Comparison of ENCODE assay signal across 9 cellular contexts in genomic region chr1:111656093-111657017, GRCh38. TPM values are rescaled to one million over a fixed set of nuclear protein-coding genes. Genes with fewer than 3 reads are reported as not detected.
DNase-seq lines count a peak whose midpoint lies in the region; TF ChIP-seq lines count a peak whose summit lies in the region.
"Had no signal": no experiment of that assay in that cellular context is flagged by ENCODE, and none has a peak within 500 bp of the region (broad histone marks: within the 10 kb centered on the region; RNA-seq: fewer than 3 reads in every experiment).

No MANE protein-coding gene starts in this region.

- no peak overlapping the region for H3K27ac Mint-ChIP-seq in activated CD4-positive, alpha-beta memory T cell treated with anti-CD3 and anti-CD28 coated beads, Interleukin-2, amount 10 ng/mL, durations not matched to agents 7 days and 5 days

- no peak overlapping the region for H3K4me3 Mint-ChIP-seq in activated CD4-positive, alpha-beta memory T cell treated with anti-CD3 and anti-CD28 coated beads, Interleukin-2, amount 10 ng/mL, durations not matched to agents 7 days and 5 days

- no peak overlapping the region for H3K4me2 ChIP-seq in mammary epithelial cell (ENCODE audit: insufficient read depth, low read depth, low read length)

- H3K79me2 ChIP-seq in mammary epithelial cell (ENCODE audit: insufficient read depth, low read length): peaks cover 62% of the 10 kb centered on the region

- TF ChIP-seq CTCF in GM12865 (IDR thresholded peaks at IDR 0.05; ENCODE audit: insufficient read depth, low read depth, low read length, missing control alignments): peak; percentile 44
- peak; percentile 52 to 65 for TF ChIP-seq CTCF in mammary epithelial cell (conservative IDR thresholded peaks at IDR 0.05 in 1 of 2, IDR thresholded peaks at IDR 0.05 in 1 of 2; ENCODE audit: extremely low read depth in 1 of 2, insufficient read depth in 1 of 2, low read depth in 1 of 2, low read length in 2 of 2)
- peak in 5 of 6 experiments; percentile 20 to 90 (median 70) for TF ChIP-seq CTCF in thyroid gland (IDR thresholded peaks at IDR 0.05)

- H3K27me3 Mint-ChIP-seq in activated CD4-positive, alpha-beta memory T cell treated with anti-CD3 and anti-CD28 coated beads, Interleukin-2, amount 10 ng/mL, durations not matched to agents 7 days and 5 days: no peaks in the 10 kb centered on the region

- no peaks in the 10 kb centered on the region for H3K9me3 Mint-ChIP-seq in activated CD4-positive, alpha-beta memory T cell treated with anti-CD3 and anti-CD28 coated beads, Interleukin-2, amount 10 ng/mL, durations not matched to agents 7 days and 5 days

- H3K4me3 ChIP-seq in GM12865 (ENCODE audit: low read depth, low read length) (no peak overlapping the region), mammary epithelial cell (replicated peaks in 1 of 3; ENCODE audit: insufficient read depth in 1 of 3, low read depth in 2 of 3, low read length in 3 of 3) (no peak overlapping the region), thyroid gland (replicated peaks in 1 of 3) (no peak overlapping the region)
- H3K4me3 ChIP-seq: SK-N-MC had no signal

- H2AFZ ChIP-seq in mammary epithelial cell (ENCODE audit: low read depth, low read length): no peak overlapping the region

- H3K27ac ChIP-seq in mammary epithelial cell (ENCODE audit: insufficient read depth, low read depth, low read length) (no peak overlapping the region), thyroid gland (peak overlapping the region in 1 of 3 donors; percentile 1)
- H3K27ac ChIP-seq: SK-N-MC had no signal

- intact Hi-C loops in mammary epithelial cell (cut with micrococcal nuclease): loop anchor here (1.0 kb wide), 3 partner anchors 99 to 175 kb away; partner anchors contain the start of gene DDX20
- intact Hi-C loops in thyroid gland (cut with DNase I): loop anchor here (2.0 kb wide), 1 partner anchor 148 kb away; no protein-coding TSS in a partner anchor

- H3K9ac ChIP-seq in mammary epithelial cell (ENCODE audit: insufficient read depth, low read length): no peak overlapping the region

- no TSS peak for BruUV-seq in mammary epithelial cell (replicated peaks; lab: Mats Ljungman, UMichigan)

- POLR2A ChIA-PET in activated CD4-positive, alpha-beta memory T cell treated with anti-CD3 and anti-CD28 coated beads, Interleukin-2, amount 10 ng/mL, durations not matched to agents 7 days and 5 days (lab: Charles Lee): no interaction called here

- H3K4me1 ChIP-seq in mammary epithelial cell (ENCODE audit: insufficient read depth, low read length) (no peaks in the 10 kb centered on the region), thyroid gland (peaks cover 21 to 24% of the 10 kb centered on the region in 2 donors)

- 53% methylated on average over 5 of the region's 5 CpGs for WGBS in mammary epithelial cell (ENCODE audit: low coverage, missing lambda C conversion rate)
- 73 to 77% methylated on average over 5 of the region's 5 CpGs for WGBS in thyroid gland, 2 donors

- H4K20me1 ChIP-seq in mammary epithelial cell (ENCODE audit: insufficient read depth, low read length): no peaks in the 10 kb centered on the region

- H3K9me3 ChIP-seq in mammary epithelial cell (replicated peaks; ENCODE audit: insufficient read depth, low read length) (no peaks in the 10 kb centered on the region), thyroid gland (no peaks in the 10 kb centered on the region)

- H3K36me3 ChIP-seq in mammary epithelial cell (ENCODE audit: insufficient read depth, low read length) (no peaks in the 10 kb centered on the region), thyroid gland (no peaks in the 10 kb centered on the region)

- dilution Hi-C loops in mammary epithelial cell (cut with HindIII; ENCODE audit: low sequenced_read_pairs): no loop called here

- in situ Hi-C loops in mammary epithelial cell (cut with MboI; ENCODE audit: low sequenced_read_pairs in 2 of 2): loop anchor here in 1 of 2 donors (5.0 kb wide), 1 partner anchor 149 kb away; no protein-coding TSS in a partner anchor

- CTCF ChIA-PET in mammary epithelial cell (lab: Charles Lee; ENCODE audit: low non-redundant PET): no interaction called here
- CTCF ChIA-PET in activated CD4-positive, alpha-beta memory T cell treated with anti-CD3 and anti-CD28 coated beads, Interleukin-2, amount 10 ng/mL, durations not matched to agents 7 days and 5 days (lab: Charles Lee): interaction anchor here (0.7 kb wide), 1 partner anchor 148 kb away, joined by 3 read pairs; no protein-coding TSS in a partner anchor

- H3K27me3 ChIP-seq in mammary epithelial cell (ENCODE audit: insufficient read depth, low read length): no peaks in the 10 kb centered on the region
- H3K27me3 ChIP-seq in thyroid gland: no peaks in the 10 kb centered on the region

- H3K4me1 Mint-ChIP-seq in activated CD4-positive, alpha-beta memory T cell treated with anti-CD3 and anti-CD28 coated beads, Interleukin-2, amount 10 ng/mL, durations not matched to agents 7 days and 5 days: peaks cover 45% of the 10 kb centered on the region

- H3K36me3 Mint-ChIP-seq in activated CD4-positive, alpha-beta memory T cell treated with anti-CD3 and anti-CD28 coated beads, Interleukin-2, amount 10 ng/mL, durations not matched to agents 7 days and 5 days (ENCODE audit: low read depth): peaks cover 27% of the 10 kb centered on the region

- no peak for TF ChIP-seq POLR2A in thyroid gland (IDR thresholded peaks at IDR 0.05)

- DNase-seq in Ammon's horn (ENCODE audit: low spot score): peak; percentile 71
- DNase-seq in GM12865 (ENCODE audit: low read depth): peak; percentile 57
- DNase-seq in NCI-H748 treated with DMSO at 0.1 percent for 48 hours (lab: John Stamatoyannopoulos, UW): peak; percentile 13
- DNase-seq in mammary epithelial cell: peak; percentile 27
- DNase-seq in kidney tubule cell (ENCODE audit: low spot score): peak; percentile 66
- DNase-seq in thyroid gland: peak; percentile 28 to 30
- no peak for DNase-seq in activated CD4-positive, alpha-beta memory T cell treated with anti-CD3 and anti-CD28 coated beads, Interleukin-2, amount 10 ng/mL, durations not matched to agents 7 days and 5 days
- DNase-seq in occipital lobe (lab: John Stamatoyannopoulos, UW): no peak

RNA-seq across cellular contexts. Expression of gene RAP1A, which starts 36.8 kb away (rescaled TPM):
- total RNA-seq in mammary epithelial cell: 10 to 100 TPM; 20.8 to 58.8 TPM
- 28.1 TPM for polyA plus RNA-seq in mammary epithelial cell
- polyA minus RNA-seq in mammary epithelial cell: 47.9 TPM
- total RNA-seq in thyroid gland: 10 to 100 TPM; 54.2 to 91.7 (median 71.9) TPM
- 100 to 1,000 TPM; 219 to 221 TPM for total RNA-seq in activated CD4-positive, alpha-beta memory T cell treated with anti-CD3 and anti-CD28 coated beads, Interleukin-2, amount 10 ng/mL, durations not matched to agents 7 days and 5 days
- total RNA-seq in occipital lobe: 31.0 TPM

Comparison
In these comparisons a context has a peak if more than half of its experiments do, and no peak if none do; other contexts are left out.
1. DNase-seq: peak in Ammon's horn (single experiment), GM12865 (single experiment), NCI-H748 treated with DMSO at 0.1 percent for 48 hours (single experiment), mammary epithelial cell (single experiment), kidney tubule cell (single experiment) and thyroid gland (2 of 2); none in activated CD4-positive, alpha-beta memory T cell treated with anti-CD3 and anti-CD28 coated beads, Interleukin-2, amount 10 ng/mL, durations not matched to agents 7 days and 5 days (single experiment) and occipital lobe (single experiment).
2. Peak in every context shown above with its lines, with median percentiles within 50 percentile points of each other: CTCF ChIP-seq.